Comparison of ENCODE assay signal across 34 cellular contexts in genomic region chrX:112011376-112011775, GRCh38.
"Had no signal": no experiment of that assay in that cellular context is flagged by ENCODE, and none has a peak within 500 bp of the region (broad histone marks: within the 10 kb centered on the region; RNA-seq: fewer than 3 reads in every experiment).

No MANE protein-coding gene starts in this region.

- H3K27me3 ChIP-seq: brain microvascular endothelial cell, MG63 had no signal

- H3K9me3 ChIP-seq: MG63 had no signal

- H3K36me3 ChIP-seq: brain microvascular endothelial cell, MG63 had no signal

- H3K4me3 ChIP-seq: MG63 had no signal

- H3K27ac ChIP-seq: brain microvascular endothelial cell, VCaP had no signal

- H3K36me3 Mint-ChIP-seq: activated CD8-positive, alpha-beta memory T cell treated with anti-CD3 and anti-CD28 coated beads, Interleukin-2, amount 10 ng/mL, durations not matched to agents 7 days and 5 days; activated naive CD8-positive, alpha-beta T cell treated with anti-CD3 and anti-CD28 coated beads for 36 hours had no signal

- H3K27me3 Mint-ChIP-seq: activated CD4-positive, alpha-beta memory T cell treated with anti-CD3 and anti-CD28 coated beads, Interleukin-2, amount 10 ng/mL, durations not matched to agents 7 days and 5 days; activated CD8-positive, alpha-beta memory T cell treated with anti-CD3 and anti-CD28 coated beads, Interleukin-2, amount 10 ng/mL, durations not matched to agents 7 days and 5 days; activated naive CD8-positive, alpha-beta T cell treated with anti-CD3 and anti-CD28 coated beads for 36 hours had no signal

- DNase-seq: activated CD4-positive, alpha-beta memory T cell treated with anti-CD3 and anti-CD28 coated beads, Interleukin-2, amount 10 ng/mL, durations not matched to agents 7 days and 5 days; activated CD4-positive, alpha-beta T cell treated with anti-CD3 and anti-CD28 coated beads for 1 hour; activated CD4-positive, alpha-beta T cell treated with anti-CD3 and anti-CD28 coated beads for 48 hours; activated CD4-positive, CD25-positive, alpha-beta regulatory T cell; activated CD8-positive, alpha-beta memory T cell treated with anti-CD3 and anti-CD28 coated beads for 24 hours; activated CD8-positive, alpha-beta memory T cell treated with anti-CD3 and anti-CD28 coated beads, Interleukin-2, amount 10 ng/mL, durations not matched to agents 7 days and 5 days; activated CD8-positive, alpha-beta memory T cell treated with anti-CD3 and anti-CD28 coated beads, Interleukin-2, amount 50 U/mL, for 48 hours; activated effector memory CD4-positive, alpha-beta T cell treated with Interleukin-2 at 50 U/mL for 16 hours; activated naive CD4-positive, alpha-beta T cell treated with anti-CD3 and anti-CD28 coated beads, Interleukin-2, amount 50 U/mL, for 16 hours; activated naive CD8-positive, alpha-beta T cell treated with anti-CD3 and anti-CD28 coated beads for 36 hours; activated T-cell treated with anti-CD3 and anti-CD28 coated beads, Interleukin-2, amount 50 U/mL, for 48 hours; amniotic stem cell; aorta; brain microvascular endothelial cell; central memory CD4-positive, alpha-beta T cell; KG1; MG63; NCI-H1048; NCI-H1105 treated with DMSO at 0.1 percent for 48 hours; NCI-H1436; NCI-H1694; NCI-H1930; NCI-H2081 treated with DMSO at 0.1 percent for 48 hours; NCI-H226; NCI-H446 treated with DMSO at 0.1 percent for 48 hours; NCI-H524; NCI-H69; NK-92 treated with Interleukin-12 subunit alpha and Interleukin-12 subunit beta, amount 100 ng/mL, for 24 hours; Right ventricle myocardium superior; SW 1271; T-helper 1 cell; T-helper 2 cell; T-helper 9 cell had no signal

- H3K27ac Mint-ChIP-seq: activated CD4-positive, alpha-beta memory T cell treated with anti-CD3 and anti-CD28 coated beads, Interleukin-2, amount 10 ng/mL, durations not matched to agents 7 days and 5 days; activated CD8-positive, alpha-beta memory T cell treated with anti-CD3 and anti-CD28 coated beads, Interleukin-2, amount 10 ng/mL, durations not matched to agents 7 days and 5 days; activated naive CD8-positive, alpha-beta T cell treated with anti-CD3 and anti-CD28 coated beads for 36 hours had no signal

- H3K4me1 Mint-ChIP-seq: activated CD4-positive, alpha-beta memory T cell treated with anti-CD3 and anti-CD28 coated beads, Interleukin-2, amount 10 ng/mL, durations not matched to agents 7 days and 5 days; activated CD8-positive, alpha-beta memory T cell treated with anti-CD3 and anti-CD28 coated beads, Interleukin-2, amount 10 ng/mL, durations not matched to agents 7 days and 5 days; activated naive CD8-positive, alpha-beta T cell treated with anti-CD3 and anti-CD28 coated beads for 36 hours had no signal

- H3K4me3 Mint-ChIP-seq: activated CD4-positive, alpha-beta memory T cell treated with anti-CD3 and anti-CD28 coated beads, Interleukin-2, amount 10 ng/mL, durations not matched to agents 7 days and 5 days; activated CD8-positive, alpha-beta memory T cell treated with anti-CD3 and anti-CD28 coated beads, Interleukin-2, amount 10 ng/mL, durations not matched to agents 7 days and 5 days; activated naive CD8-positive, alpha-beta T cell treated with anti-CD3 and anti-CD28 coated beads for 36 hours had no signal

- H3K9me3 Mint-ChIP-seq: activated CD4-positive, alpha-beta memory T cell treated with anti-CD3 and anti-CD28 coated beads, Interleukin-2, amount 10 ng/mL, durations not matched to agents 7 days and 5 days; activated naive CD8-positive, alpha-beta T cell treated with anti-CD3 and anti-CD28 coated beads for 36 hours had no signal
